Comparison of ENCODE assay signal across 10 cellular contexts in genomic region chr18:77086656-77087390, GRCh38. TPM values are rescaled to one million over a fixed set of nuclear protein-coding genes. Genes with fewer than 3 reads are reported as not detected.
A peak's percentile ranks its signal among the peaks of the same experiment; 100 is the strongest.
DNase-seq lines count a peak whose midpoint lies in the region; ATAC-seq, FAIRE-seq and TF ChIP-seq lines count a peak whose summit lies in the region.
"Had no signal": no experiment of that assay in that cellular context is flagged by ENCODE, and none has a peak within 500 bp of the region (broad histone marks: within the 10 kb centered on the region; RNA-seq: fewer than 3 reads in every experiment).

No MANE protein-coding gene starts in this region.

- no peak overlapping the region for H2AFZ ChIP-seq in GM12878 (ENCODE audit: control insufficient read depth, low read depth, low read length)

- ATAC-seq in GM12878: no peak
- ATAC-seq in GM18873 (IDR thresholded peaks at IDR 0.05; ENCODE audit: low FRiP score, unreplicated experiment): no peak
- ATAC-seq in HG03097 (IDR thresholded peaks at IDR 0.05; ENCODE audit: low FRiP score, unreplicated experiment): no peak
- no peak for ATAC-seq in GM21737 (IDR thresholded peaks at IDR 0.05; ENCODE audit: unreplicated experiment)

- H3K9me3 ChIP-seq in GM12878 (replicated peaks; ENCODE audit: control insufficient read depth, insufficient read depth, low read length) (no peaks in the 10 kb centered on the region; the same call in 2 of the 3 replicates), iPS-15b (ENCODE audit: control insufficient read depth, insufficient read depth, low read length) (no peaks in the 10 kb centered on the region)

- no peak overlapping the region for H3K27ac ChIP-seq in GM12878 (ENCODE audit: control insufficient read depth, insufficient read depth)

- no peaks in the 10 kb centered on the region for H4K20me1 ChIP-seq in GM12878 (ENCODE audit: control insufficient read depth, insufficient read depth)

- H3K9ac ChIP-seq in GM12878 (ENCODE audit: control insufficient read depth, insufficient read depth, low read length) (no peak overlapping the region), iPS-15b (ENCODE audit: low read depth, low read length) (no peak overlapping the region)

- BruUV-seq in Calu3 (replicated peaks; lab: Mats Ljungman, UMichigan) (no TSS peak), GM12878 (replicated peaks; lab: Mats Ljungman, UMichigan) (no TSS peak)

- 95% methylated on average over 24 of the region's 25 CpGs for WGBS in GM12878 (ENCODE audit: insufficient coverage, insufficient replicate concordance, low lambda C conversion rate, missing lambda C conversion rate)

- intact Hi-C loops in Calu3 (cut with micrococcal nuclease; ENCODE audit: unreplicated experiment): loop anchor here (5.0 kb wide), 1 partner anchor 40 kb away; no protein-coding TSS in a partner anchor
- intact Hi-C loops in GM12878 (cut with micrococcal nuclease; ENCODE audit: unreplicated experiment): no loop called here
- intact Hi-C loops in posterior vena cava (cut with DNase I): no loop called here

- in situ Hi-C loops in GM12878 (cut with MboI): no loop called here

- no peak for TF ChIP-seq EP300 in GM12878 (IDR thresholded peaks at IDR 0.05; ENCODE audit: borderline replicate concordance in 1 of 2, control insufficient read depth in 1 of 2, low read depth in 2 of 2, low read length in 2 of 2)

- H3K4me2 ChIP-seq in GM12878 (ENCODE audit: control insufficient read depth, insufficient read depth): no peak overlapping the region

- SMC1A ChIA-PET in GM12878 (lab: Charles Lee; ENCODE audit: uncharacterized antibody, unreplicated experiment): interaction anchor here (0.6 to 1.6 kb wide), 2 partner anchors 9 to 173 kb away, joined by 3 to 4 read pairs; no protein-coding TSS in a partner anchor

- peak overlapping the region; percentile 67 for H3K4me3 Mint-ChIP-seq in Calu3 (ENCODE audit: low read depth, unreplicated experiment)

- no peaks in the 10 kb centered on the region; the same call in 1 of the 2 replicates for H3K4me1 ChIP-seq in GM12878 (ENCODE audit: control insufficient read depth, insufficient read depth, low read length)
- peaks cover 10% of the 10 kb centered on the region for H3K4me1 ChIP-seq in iPS-15b (ENCODE audit: control insufficient read depth, insufficient read depth, low read length)

- DNase-seq in Calu3 (peak; percentile 72), GM12878 (ENCODE audit: low read depth, low spot score) (no peak), posterior vena cava (ENCODE audit: low spot score) (peak; percentile 83), NCI-H524 treated with DMSO at 0.1 percent for 48 hours (lab: John Stamatoyannopoulos, UW) (no peak)
- DNase-seq: activated CD4-positive, alpha-beta T cell treated with anti-CD3 and anti-CD28 coated beads, Interleukin-2, amount 50 U/mL, for 48 hours had no signal

- peaks cover 60% of the 10 kb centered on the region for H3K36me3 Mint-ChIP-seq in Calu3 (ENCODE audit: insufficient read depth, unreplicated experiment)

- no peaks in the 10 kb centered on the region for H3K27me3 Mint-ChIP-seq in Calu3 (ENCODE audit: unreplicated experiment)

- POLR2A ChIA-PET in GM12878 (lab: Charles Lee): interaction anchor here (1.2 kb wide), 1 partner anchor 19 kb away, joined by 3 read pairs; no protein-coding TSS in a partner anchor

- H3K79me2 ChIP-seq in GM12878 (ENCODE audit: control insufficient read depth, insufficient read depth, low read length): peaks cover 30% of the 10 kb centered on the region

- TF ChIP-seq CTCF in Calu3 (IDR thresholded peaks at IDR 0.05; ENCODE audit: unreplicated experiment) (no peak), GM12878 (IDR thresholded peaks at IDR 0.05 in 2 of 3, conservative IDR thresholded peaks at IDR 0.05 in 1 of 3; ENCODE audit: control insufficient read depth in 2 of 3, extremely low read depth in 1 of 3, insufficient read depth in 1 of 3, low read depth in 3 of 3, low read length in 3 of 3) (no peak)

- H3K4me3 ChIP-seq in GM12878: no peak overlapping the region
- peak overlapping the region; percentile 40 for H3K4me3 ChIP-seq in iPS-15b (ENCODE audit: low read depth, low read length)

- no peak for TF ChIP-seq POLR2A in GM12878 (IDR thresholded peaks at IDR 0.05; ENCODE audit: low read depth, low read length)

- H3K4me1 Mint-ChIP-seq in Calu3 (ENCODE audit: low read depth, unreplicated experiment): peaks cover 78% of the 10 kb centered on the region

- H3K9me3 Mint-ChIP-seq in Calu3 (ENCODE audit: low read depth, unreplicated experiment): no peaks in the 10 kb centered on the region

- H3K27ac Mint-ChIP-seq in Calu3 (ENCODE audit: unreplicated experiment): peak overlapping the region; percentile 45

- no peak for TF ChIP-seq RAD21 in GM12878 (IDR thresholded peaks at IDR 0.05; ENCODE audit: insufficient read depth, low read depth, low read length)

- H3K27me3 ChIP-seq in GM12878 (replicated peaks in 1 of 2; ENCODE audit: control insufficient read depth in 2 of 2, insufficient read depth in 2 of 2, low read length in 1 of 2): no peaks in the 10 kb centered on the region
- peaks cover 11% of the 10 kb centered on the region for H3K27me3 ChIP-seq in iPS-15b (ENCODE audit: control insufficient read depth, insufficient read depth, low read length)

- FAIRE-seq in GM12878 (lab: Jason Lieb, UNC): peak; percentile 65

- RAD21 ChIA-PET in GM12878 (lab: Charles Lee; ENCODE audit: unreplicated experiment): no interaction called here

- H3K36me3 ChIP-seq in GM12878 (ENCODE audit: control insufficient read depth in 2 of 2, insufficient read depth in 2 of 2, low read length in 1 of 2) (peaks cover 12 to 16% of the 10 kb centered on the region in 2 experiments), iPS-15b (ENCODE audit: control insufficient read depth, insufficient read depth, low read length) (no peaks in the 10 kb centered on the region)

- CTCF ChIA-PET in Calu3 (lab: Charles Lee): interaction anchor here (0.6 to 1.8 kb wide), 7 partner anchors 9 to 125 kb away, joined by 3 to 8 read pairs (median 3); no protein-coding TSS in a partner anchor
- CTCF ChIA-PET in GM12878 (lab: Yijun Ruan, JAX): no interaction called here

TF ChIP-seq in GM12878, 131 proteins besides CTCF, POLR2A, EP300 and RAD21 (continues in another document):
- TF ChIP-seq CEBPB (IDR thresholded peaks at IDR 0.05; ENCODE audit: borderline replicate concordance in 1 of 2, low read depth in 2 of 2, low read length in 2 of 2): no peak
- no peak for TF ChIP-seq TCF3 (IDR thresholded peaks at IDR 0.05; ENCODE audit: borderline replicate concordance, insufficient read depth, low read depth, low read length)
- no peak for TF ChIP-seq NRF1 (conservative IDR thresholded peaks at IDR 0.05; ENCODE audit: low read depth, low read length)
- TF ChIP-seq CEBPZ (IDR thresholded peaks at IDR 0.05; ENCODE audit: low read depth, low read length): no peak
- TF ChIP-seq ESRRA (IDR thresholded peaks at IDR 0.05; ENCODE audit: low read length): no peak
- TF ChIP-seq USF1 (IDR thresholded peaks at IDR 0.05; ENCODE audit: borderline replicate concordance, extremely low read length, insufficient read depth, low read depth, low read length): no peak
- TF ChIP-seq BCL11A (IDR thresholded peaks at IDR 0.05; ENCODE audit: low read depth, low read length): no peak

RNA-seq across cellular contexts. Expression of gene MBP, which starts 45.8 kb away (rescaled TPM):
- 221 and 257 TPM in 2 replicates for total RNA-seq in Calu3 (2022)
- total RNA-seq in GM12878 (2013; cell fraction: nucleolus; rRNA removed): 143 and 147 TPM in 2 replicates
- 41.1 and 43.2 TPM in 2 replicates for total RNA-seq in GM12878 (2014; rRNA removed)
- 33.5 and 34.6 TPM in 2 replicates for total RNA-seq in GM12878 (2014; rRNA removed; fragmentation: Illumina TruSeq; extraction: Trizol)
- 52.5 and 55.8 TPM in 2 replicates for total RNA-seq in GM12878 (2021)
- polyA plus RNA-seq in GM12878 (2011; ENCODE audit: low read depth): 19.6 TPM
- polyA plus RNA-seq in GM12878 (2011; rRNA removed): 67.8 and 75.9 TPM in 2 replicates
- 43.5 and 56.5 TPM in 2 replicates for polyA plus RNA-seq in GM12878 (2011; cell fraction: cytosol; rRNA removed)
- 42.3 and 48.6 TPM in 2 replicates for polyA plus RNA-seq in GM12878 (2011; cell fraction: nucleus; rRNA removed)
- 22.9 and 32.1 TPM in 2 replicates for polyA plus RNA-seq in GM12878 (2012)
- polyA plus RNA-seq in GM12878 (2014; fragmentation: Illumina TruSeq; extraction: Trizol): 38.6 and 41.9 TPM in 2 replicates
- 10 to 100 TPM; 12.2 to 13.3 TPM for polyA plus RNA-seq in GM12878 (2014; fragmentation: Nextera tagmentation; extraction: Ambion mirVana)
- polyA plus RNA-seq in GM12878 (2014; rRNA removed): 34.0 and 35.0 TPM in 2 replicates
- 10 to 100 TPM; 42.2 to 42.4 TPM for polyA plus RNA-seq in GM12878 (2016; fragmentation: Nextera tagmentation; extraction: Ambion mirVana)
- 65.0 and 79.1 TPM in 2 replicates for polyA minus RNA-seq in GM12878 (2011; rRNA and poly(A)+ RNA removed)
- polyA minus RNA-seq in GM12878 (2011; cell fraction: cytosol; rRNA and poly(A)+ RNA removed): 29.4 and 33.1 TPM in 2 replicates
- polyA minus RNA-seq in GM12878 (2011; cell fraction: nucleus; rRNA and poly(A)+ RNA removed): 36.0 and 54.1 TPM in 2 replicates
- 10 to 100 TPM; 41.6 to 42.1 TPM for total RNA-seq in posterior vena cava
- total RNA-seq: Daoy had no signal

Comparison
In these comparisons a context has a peak if more than half of its experiments do, and no peak if none do; other contexts are left out.
1. DNase-seq: peak in Calu3 (single experiment) and posterior vena cava (single experiment); none in GM12878 (single experiment) and NCI-H524 treated with DMSO at 0.1 percent for 48 hours (single experiment).